In genomic region chr2:188089896-188090295, GRCh38 we compare ENCODE assay signal across 24 cellular contexts.
DNase-seq lines count a peak whose midpoint lies in the region; ATAC-seq, FAIRE-seq and TF ChIP-seq lines count a peak whose summit lies in the region.
"Had no signal": no experiment of that assay in that cellular context is flagged by ENCODE, and none has a peak within 500 bp of the region (broad histone marks: within the 10 kb centered on the region; RNA-seq: fewer than 3 reads in every experiment).

No MANE protein-coding gene starts in this region.

- H3K27ac Mint-ChIP-seq in stimulated activated memory B cell treated with anti-CD40 and anti-IgM and Interleukin-4, amounts not matched to agents 10 μg/mL and 1 μg/mL and 100 μg/mL, for 72 hours: no peak overlapping the region
- H3K27ac Mint-ChIP-seq: activated CD8-positive, alpha-beta T cell treated with anti-CD3 and anti-CD28 coated beads, Interleukin-2, amount 10 ng/mL, durations not matched to agents 7 days and 5 days; activated naive CD4-positive, alpha-beta T cell treated with anti-CD3 and anti-CD28 coated beads, Interleukin-2, amount 50 U/mL, for 24 hours; activated T-cell treated with anti-CD3 and anti-CD28 coated beads, Interleukin-2, amount 50 U/mL, for 72 hours; natural killer cell; stimulated activated naive B cell treated with anti-CD40 and anti-IgM and Interleukin-4, amounts not matched to agents 10 μg/mL and 1 μg/mL and 100 μg/mL, for 72 hours had no signal

- no peaks in the 10 kb centered on the region for H3K36me3 Mint-ChIP-seq in stimulated activated memory B cell treated with anti-CD40 and anti-IgM and Interleukin-4, amounts not matched to agents 10 μg/mL and 1 μg/mL and 100 μg/mL, for 72 hours
- H3K36me3 Mint-ChIP-seq: activated naive CD4-positive, alpha-beta T cell treated with anti-CD3 and anti-CD28 coated beads, Interleukin-2, amount 50 U/mL, for 24 hours; natural killer cell; stimulated activated naive B cell treated with anti-CD40 and anti-IgM and Interleukin-4, amounts not matched to agents 10 μg/mL and 1 μg/mL and 100 μg/mL, for 72 hours had no signal

- H3K36me3 ChIP-seq in ovary: no peaks in the 10 kb centered on the region
- H3K36me3 ChIP-seq: BLaER1 treated with 17β-estradiol and CSF1 and Interleukin-3, amounts not matched to agents 10 nM and 100 nM; esophagus muscularis mucosa; SJSA1; thyroid gland had no signal

- TF ChIP-seq CTCF in epithelial cell of esophagus (IDR thresholded peaks at IDR 0.05; ENCODE audit: insufficient read depth, low read depth, low read length, missing control alignments) (no peak), retinal pigment epithelial cell (conservative IDR thresholded peaks at IDR 0.05; ENCODE audit: low read depth, low read length) (no peak), ovary (IDR thresholded peaks at IDR 0.05) (no peak)

- 65 to 77% (median 73%) methylated on average over 2 of the region's 2 CpGs for WGBS in ovary, 3 donors

- no peak for FAIRE-seq in RCC 7860 (lab: Jason Lieb, UNC)
- FAIRE-seq: D721Med, GM12891 had no signal

- H3K27me3 ChIP-seq in ovary: no peaks in the 10 kb centered on the region
- H3K27me3 ChIP-seq: BLaER1 treated with 17β-estradiol and CSF1 and Interleukin-3, amounts not matched to agents 10 nM and 100 nM; esophagus muscularis mucosa; SJSA1; thyroid gland had no signal

- TF ChIP-seq EP300 in ovary (IDR thresholded peaks at IDR 0.05): no peak

- no peaks in the 10 kb centered on the region for H3K27me3 Mint-ChIP-seq in stimulated activated memory B cell treated with anti-CD40 and anti-IgM and Interleukin-4, amounts not matched to agents 10 μg/mL and 1 μg/mL and 100 μg/mL, for 72 hours
- H3K27me3 Mint-ChIP-seq: activated naive CD4-positive, alpha-beta T cell treated with anti-CD3 and anti-CD28 coated beads, Interleukin-2, amount 50 U/mL, for 24 hours; stimulated activated naive B cell treated with anti-CD40 and anti-IgM and Interleukin-4, amounts not matched to agents 10 μg/mL and 1 μg/mL and 100 μg/mL, for 72 hours had no signal

- H3K4me1 ChIP-seq in ovary (ENCODE audit: insufficient read depth): no peaks in the 10 kb centered on the region
- H3K4me1 ChIP-seq: esophagus muscularis mucosa, SJSA1, thyroid gland had no signal

- no peak for TF ChIP-seq POLR2A in ovary (IDR thresholded peaks at IDR 0.05)

- DNase-seq in NCI-H345 (lab: John Stamatoyannopoulos, UW) (peak; percentile 5), NCI-H345 treated with DMSO at 0.1 percent for 48 hours (lab: John Stamatoyannopoulos, UW; ENCODE audit: unreplicated experiment) (no peak), RCC 7860 (ENCODE audit: low spot score) (peak; percentile 34), epithelial cell of esophagus (ENCODE audit: low read depth) (peak; percentile 44), retinal pigment epithelial cell (ENCODE audit: low read depth) (peak; percentile 55), ovary (no peak)
- DNase-seq: activated CD4-positive, CD25-positive, alpha-beta regulatory T cell; activated CD8-positive, alpha-beta T cell treated with anti-CD3 and anti-CD28 coated beads, Interleukin-2, amount 10 ng/mL, durations not matched to agents 7 days and 5 days; activated T-cell treated with anti-CD3 and anti-CD28 coated beads, Interleukin-2, amount 50 U/mL, for 72 hours; hippocampal formation; mesenchymal stem cell; natural killer cell; NCI-H1694; NCI-H510A treated with DMSO at 0.1 percent for 48 hours; stimulated activated naive B cell treated with anti-CD40 and anti-IgM and Interleukin-4, amounts not matched to agents 10 μg/mL and 1 μg/mL and 100 μg/mL, for 72 hours; thyroid gland had no signal

- intact Hi-C loops in ovary (cut with DNase I): no loop called here

- H3K9me3 Mint-ChIP-seq in stimulated activated memory B cell treated with anti-CD40 and anti-IgM and Interleukin-4, amounts not matched to agents 10 μg/mL and 1 μg/mL and 100 μg/mL, for 72 hours: peaks cover 7% of the 10 kb centered on the region
- H3K9me3 Mint-ChIP-seq: activated naive CD4-positive, alpha-beta T cell treated with anti-CD3 and anti-CD28 coated beads, Interleukin-2, amount 50 U/mL, for 24 hours had no signal

- no peak for ATAC-seq in GM18502 (IDR thresholded peaks at IDR 0.05; ENCODE audit: poor library complexity, unreplicated experiment)
- ATAC-seq in stimulated activated memory B cell treated with anti-CD40 and anti-IgM and Interleukin-4, amounts not matched to agents 10 μg/mL and 1 μg/mL and 100 μg/mL, for 72 hours: no peak
- ATAC-seq: activated CD8-positive, alpha-beta T cell treated with anti-CD3 and anti-CD28 coated beads, Interleukin-2, amount 10 ng/mL, durations not matched to agents 7 days and 5 days; activated T-cell treated with anti-CD3 and anti-CD28 coated beads, Interleukin-2, amount 50 U/mL, for 72 hours; natural killer cell; stimulated activated naive B cell treated with anti-CD40 and anti-IgM and Interleukin-4, amounts not matched to agents 10 μg/mL and 1 μg/mL and 100 μg/mL, for 72 hours had no signal

- no peaks in the 10 kb centered on the region for H3K9me3 ChIP-seq in ovary
- H3K9me3 ChIP-seq: BLaER1 treated with 17β-estradiol and CSF1 and Interleukin-3, amounts not matched to agents 10 nM and 100 nM; esophagus muscularis mucosa; SJSA1; thyroid gland had no signal

- no peaks in the 10 kb centered on the region for H3K4me1 Mint-ChIP-seq in stimulated activated memory B cell treated with anti-CD40 and anti-IgM and Interleukin-4, amounts not matched to agents 10 μg/mL and 1 μg/mL and 100 μg/mL, for 72 hours
- H3K4me1 Mint-ChIP-seq: activated naive CD4-positive, alpha-beta T cell treated with anti-CD3 and anti-CD28 coated beads, Interleukin-2, amount 50 U/mL, for 24 hours; natural killer cell; stimulated activated naive B cell treated with anti-CD40 and anti-IgM and Interleukin-4, amounts not matched to agents 10 μg/mL and 1 μg/mL and 100 μg/mL, for 72 hours had no signal

- H3K4me3 ChIP-seq in epithelial cell of esophagus (ENCODE audit: low read length): no peak overlapping the region
- H3K4me3 ChIP-seq in retinal pigment epithelial cell (ENCODE audit: low read length): no peak overlapping the region
- H3K4me3 ChIP-seq in ovary: no peak overlapping the region
- H3K4me3 ChIP-seq: BLaER1 treated with 17β-estradiol and CSF1 and Interleukin-3, amounts not matched to agents 10 nM and 100 nM; esophagus muscularis mucosa; SJSA1; thyroid gland had no signal

- H3K4me3 Mint-ChIP-seq in stimulated activated memory B cell treated with anti-CD40 and anti-IgM and Interleukin-4, amounts not matched to agents 10 μg/mL and 1 μg/mL and 100 μg/mL, for 72 hours: no peak overlapping the region
- H3K4me3 Mint-ChIP-seq: activated CD8-positive, alpha-beta T cell treated with anti-CD3 and anti-CD28 coated beads, Interleukin-2, amount 10 ng/mL, durations not matched to agents 7 days and 5 days; activated naive CD4-positive, alpha-beta T cell treated with anti-CD3 and anti-CD28 coated beads, Interleukin-2, amount 50 U/mL, for 24 hours; activated T-cell treated with anti-CD3 and anti-CD28 coated beads, Interleukin-2, amount 50 U/mL, for 72 hours; natural killer cell; stimulated activated naive B cell treated with anti-CD40 and anti-IgM and Interleukin-4, amounts not matched to agents 10 μg/mL and 1 μg/mL and 100 μg/mL, for 72 hours had no signal

- H3K27ac ChIP-seq in ovary: no peak overlapping the region
- H3K27ac ChIP-seq: BLaER1 treated with 17β-estradiol and CSF1 and Interleukin-3, amounts not matched to agents 10 nM and 100 nM; esophagus muscularis mucosa; SJSA1; thyroid gland had no signal

Comparison
In these comparisons a context has a peak if more than half of its experiments do, and no peak if none do; other contexts are left out.
1. DNase-seq: peak in NCI-H345 (single experiment), RCC 7860 (single experiment), epithelial cell of esophagus (single experiment) and retinal pigment epithelial cell (single experiment); none in NCI-H345 treated with DMSO at 0.1 percent for 48 hours (single experiment) and ovary (0 of 5).